19 cellular contexts compared by ENCODE assay signal in genomic region chr3:74824366-74824765, GRCh38.
"Had no signal": no experiment of that assay in that cellular context is flagged by ENCODE, and none has a peak within 500 bp of the region (broad histone marks: within the 10 kb centered on the region; RNA-seq: fewer than 3 reads in every experiment).

No MANE protein-coding gene starts in this region.

- H3K4me3 ChIP-seq: adrenal gland, tibial artery had no signal

- H3K4me1 ChIP-seq: adrenal gland, tibial artery had no signal

- H3K36me3 ChIP-seq: adrenal gland, tibial artery had no signal

- ATAC-seq: activated CD4-positive, alpha-beta T cell treated with anti-CD3 and anti-CD28 coated beads for 36 hours; activated naive CD4-positive, alpha-beta T cell treated with anti-CD3 and anti-CD28 coated beads, Interleukin-2, amount 50 U/mL, for 72 hours; natural killer cell had no signal

- H3K27me3 ChIP-seq: adrenal gland, tibial artery had no signal

- H3K9me3 ChIP-seq: adrenal gland, tibial artery had no signal

- H3K27ac ChIP-seq: adrenal gland, tibial artery, VCaP had no signal

- FAIRE-seq: urothelium cell line had no signal

- DNase-seq: activated CD4-positive, alpha-beta T cell treated with anti-CD3 and anti-CD28 coated beads for 36 hours; activated CD4-positive, alpha-beta T cell treated with anti-CD3 and anti-CD28 coated beads, Interleukin-2, amount 50 U/mL, for 48 hours; activated gamma-delta T cell treated with Interleukin-2 at 50 U/mL for 16 hours; adrenal gland; dermis blood vessel endothelial cell; effector memory CD4-positive, alpha-beta T cell; foreskin melanocyte; mesenchymal stem cell; natural killer cell; nucleus accumbens; stimulated activated CD4-positive, alpha-beta T cell treated with anti-CD3 and anti-CD28 coated beads, Interleukin-12 subunit alpha, Interleukin-12 subunit beta, amount 100 ng/mL, for 4 hours; stimulated activated CD4-positive, alpha-beta T cell treated with anti-CD3 and anti-CD28 coated beads, Interleukin-1b, Interleukin-23, amount 100 ng/mL, for 48 hours; stimulated activated CD8-positive, alpha-beta memory T cell treated with anti-CD3 and anti-CD28 coated beads, Interleukin-4, amount 100 ng/mL, for 48 hours; stimulated activated naive CD4-positive, alpha-beta T cell treated with Interleukin-2 at 50 U/mL for 16 hours; T-helper 2 cell; tibial artery had no signal
